16 cellular contexts compared by ENCODE assay signal in the genomic region with DNA sequence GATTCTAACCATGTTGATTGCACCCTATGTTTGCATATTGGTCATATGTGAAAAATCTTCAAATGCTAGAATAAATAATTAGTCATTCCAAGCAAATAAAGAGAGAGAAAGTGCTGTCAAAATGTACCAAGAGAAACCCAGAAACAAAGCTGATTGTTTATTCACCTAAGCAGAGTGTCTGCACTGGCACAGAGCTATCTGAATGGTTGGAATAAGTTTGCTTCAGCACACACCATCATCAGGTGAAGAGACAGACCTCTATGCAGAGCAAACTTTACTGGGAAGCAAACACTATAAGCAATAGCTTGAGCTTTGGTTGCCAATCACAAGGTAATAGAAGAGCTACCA. TPM values are rescaled to one million over a fixed set of nuclear protein-coding genes. Genes with fewer than 3 reads are reported as not detected.
DNase-seq lines count a peak whose midpoint lies in the region; ATAC-seq, FAIRE-seq and TF ChIP-seq lines count a peak whose summit lies in the region.
"Had no signal": no experiment of that assay in that cellular context is flagged by ENCODE, and none has a peak within 500 bp of the region (broad histone marks: within the 10 kb centered on the region; RNA-seq: fewer than 3 reads in every experiment).

No MANE protein-coding gene starts in this region.

- H3K36me3 ChIP-seq in K562 (ENCODE audit: control insufficient read depth, insufficient read depth, low read length) (no peaks in the 10 kb centered on the region), transverse colon (no peaks in the 10 kb centered on the region)
- H3K36me3 ChIP-seq: BLaER1 had no signal

- intact Hi-C loops in K562 (cut with micrococcal nuclease) = no loop called here
- intact Hi-C loops in transverse colon (cut with DNase I; ENCODE audit: low total_unique reads) = no loop called here

- no peaks in the 10 kb centered on the region for H3K9me1 ChIP-seq in K562 (ENCODE audit: control insufficient read depth, insufficient read depth, low read length)

- TF ChIP-seq EP300 in K562 (IDR thresholded peaks at IDR 0.05; ENCODE audit: low read length) (no peak), transverse colon (IDR thresholded peaks at IDR 0.05; ENCODE audit: low read depth) (no peak)

- CTCF ChIA-PET in K562 (lab: Yijun Ruan, JAX; ENCODE audit: low intra/inter-chr PET ratio) = no interaction called here

- no peak for TF ChIP-seq CTCF in K562 (IDR thresholded peaks at IDR 0.05 in 2 of 3, conservative IDR thresholded peaks at IDR 0.05 in 1 of 3; ENCODE audit: insufficient read depth in 2 of 3, low read depth in 1 of 3, low read length in 3 of 3)
- no peak for TF ChIP-seq CTCF in transverse colon (IDR thresholded peaks at IDR 0.05)

- FAIRE-seq in K562 (lab: Jason Lieb, UNC) = no peak

- no peaks in the 10 kb centered on the region for H3K9me3 ChIP-seq in K562 (replicated peaks; ENCODE audit: control insufficient read depth, insufficient read depth, low read depth, low read length)
- H3K9me3 ChIP-seq in transverse colon = no peaks in the 10 kb centered on the region
- H3K9me3 ChIP-seq: BLaER1 had no signal

- in situ Hi-C loops in K562 (cut with MboI) (no loop called here), transverse colon (cut with MboI; ENCODE audit: low pct_ligation_motif_present in 1 of 4, low pct_unique_long_range_greater_than_20kb in 1 of 4, low sequenced_read_pairs in 3 of 4) (loop anchor here in 1 of 4 donors (25.0 kb wide), 1 partner anchor 315 kb away; no protein-coding TSS in a partner anchor)

- TF ChIP-seq POLR2A in K562 (conservative IDR thresholded peaks at IDR 0.05) (no peak), transverse colon (IDR thresholded peaks at IDR 0.05) (no peak)

- no peak overlapping the region for H3K9ac ChIP-seq in K562 (ENCODE audit: insufficient read depth in 1 of 2, low read depth in 2 of 2, low read length in 2 of 2)
- H3K9ac ChIP-seq: BLaER1 had no signal

- BruUV-seq in K562 (replicated peaks; lab: Mats Ljungman, UMichigan) = no TSS peak

- ATAC-seq in K562 (peak; percentile 23; the same call in 1 of the 3 replicates), left lobe of liver (peak; percentile 80), HG03354 (IDR thresholded peaks at IDR 0.05; ENCODE audit: poor library complexity, severe bottlenecking, unreplicated experiment) (no peak), GM18511 (IDR thresholded peaks at IDR 0.05; ENCODE audit: unreplicated experiment) (no peak), GM19467 (IDR thresholded peaks at IDR 0.05; ENCODE audit: unreplicated experiment) (no peak)
- ATAC-seq: GM23338 had no signal

- H3K27ac ChIP-seq in K562 (ENCODE audit: extremely low read depth, low read depth, low read length) (no peak overlapping the region), transverse colon (peak overlapping the region in 3 of 4 donors; percentile 11 to 46 (median 43))
- H3K27ac ChIP-seq: BLaER1 had no signal

- H3K4me1 ChIP-seq in K562 (replicated peaks in 1 of 2; ENCODE audit: control insufficient read depth in 2 of 2, insufficient read depth in 2 of 2, low read length in 2 of 2) (no peaks in the 10 kb centered on the region), transverse colon (peaks cover 0 to 54% (median 31%) of the 10 kb centered on the region in 4 donors)
- H3K4me1 ChIP-seq: BLaER1 had no signal

- H2AFZ ChIP-seq in K562 (ENCODE audit: low read depth, low read length) = no peak overlapping the region
- H2AFZ ChIP-seq: GM23338 had no signal

- H3K4me3 ChIP-seq in K562 (no peak overlapping the region), transverse colon (no peak overlapping the region)
- H3K4me3 ChIP-seq: BLaER1, GM23338 had no signal

- POLR2A ChIA-PET in K562 (lab: Yijun Ruan, JAX) = no interaction called here

- no peaks in the 10 kb centered on the region for H3K79me2 ChIP-seq in K562 (ENCODE audit: control insufficient read depth, insufficient read depth, low read length)

- H3K27me3 ChIP-seq in K562 (ENCODE audit: control insufficient read depth in 2 of 2, insufficient read depth in 2 of 2, low read length in 2 of 2) (no peaks in the 10 kb centered on the region), transverse colon (no peaks in the 10 kb centered on the region)
- H3K27me3 ChIP-seq: BLaER1 had no signal

- H4K20me1 ChIP-seq in K562 (replicated peaks; ENCODE audit: control insufficient read depth, insufficient read depth, low read length) = no peaks in the 10 kb centered on the region
- H4K20me1 ChIP-seq: BLaER1 had no signal

- peak; percentile 69 for DNase-seq in HT-29 (ENCODE audit: low spot score)
- no peak for DNase-seq in K562 (ENCODE audit: extremely low read depth in 1 of 4, low spot score in 3 of 4)
- no peak for DNase-seq in left lobe of liver (ENCODE audit: low spot score)
- no peak for DNase-seq in transverse colon
- DNase-seq in islet precursor cell = no peak
- DNase-seq: HFFc6, MV-4-11, NCI-H1417 treated with DMSO at 0.1 percent for 48 hours, NCI-H2029 treated with DMSO at 0.1 percent for 48 hours had no signal

- H3K4me2 ChIP-seq in K562 (ENCODE audit: insufficient read depth, low read length) = no peak overlapping the region
- H3K4me2 ChIP-seq: BLaER1, GM23338 had no signal

- TF ChIP-seq RAD21 in K562 (CRISPR knock-in tag; conservative IDR thresholded peaks at IDR 0.05 in 1 of 2, IDR thresholded peaks at IDR 0.05 in 1 of 2) = no peak

TF ChIP-seq in K562, 482 proteins besides CTCF, POLR2A, EP300 and RAD21:
- TF ChIP-seq JUN (IDR thresholded peaks at IDR 0.05; ENCODE audit: borderline replicate concordance, low read depth, low read length) (no peak), JUN (CRISPR knock-in tag; IDR thresholded peaks at IDR 0.05; ENCODE audit: borderline replicate concordance) (no peak), NFXL1 (CRISPR knock-in tag; IDR thresholded peaks at IDR 0.05) (no peak), ZNF174 (CRISPR knock-in tag; IDR thresholded peaks at IDR 0.05) (no peak), ZNF134 (CRISPR knock-in tag; conservative IDR thresholded peaks at IDR 0.05) (no peak)
- TF ChIP-seq, protein P1, sequence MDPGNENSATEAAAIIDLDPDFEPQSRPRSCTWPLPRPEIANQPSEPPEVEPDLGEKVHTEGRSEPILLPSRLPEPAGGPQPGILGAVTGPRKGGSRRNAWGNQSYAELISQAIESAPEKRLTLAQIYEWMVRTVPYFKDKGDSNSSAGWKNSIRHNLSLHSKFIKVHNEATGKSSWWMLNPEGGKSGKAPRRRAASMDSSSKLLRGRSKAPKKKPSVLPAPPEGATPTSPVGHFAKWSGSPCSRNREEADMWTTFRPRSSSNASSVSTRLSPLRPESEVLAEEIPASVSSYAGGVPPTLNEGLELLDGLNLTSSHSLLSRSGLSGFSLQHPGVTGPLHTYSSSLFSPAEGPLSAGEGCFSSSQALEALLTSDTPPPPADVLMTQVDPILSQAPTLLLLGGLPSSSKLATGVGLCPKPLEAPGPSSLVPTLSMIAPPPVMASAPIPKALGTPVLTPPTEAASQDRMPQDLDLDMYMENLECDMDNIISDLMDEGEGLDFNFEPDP (CRISPR knock-in tag; IDR thresholded peaks at IDR 0.05) = no peak

RNA-seq across cellular contexts. Expression of a gene that starts 25.4 kb away (rescaled TPM):
- total RNA-seq in HT-29 (2014; rRNA removed; shearing (Covaris generic)) = 0.03 and 0.38 TPM in 2 replicates
- not detected in 2 replicates for total RNA-seq in K562 (2011; cell fraction: chromatin; rRNA removed; ENCODE audit: low replicate concordance)
- not detected in 2 replicates for total RNA-seq in K562 (2011; cell fraction: nucleolus; rRNA removed)
- total RNA-seq in K562 (2011; cell fraction: nucleoplasm; rRNA removed) = not detected in 2 replicates
- total RNA-seq in K562 (2014; rRNA removed) = not detected in 2 replicates
- total RNA-seq in K562 (2014; rRNA removed; fragmentation: Illumina TruSeq; extraction: Trizol) = not detected in 2 replicates
- not detected in 2 replicates for total RNA-seq in K562 (2015; rRNA removed; fragmentation: Illumina TruSeq; extraction: Trizol)
- not detected in 2 replicates for total RNA-seq in K562 (2021)
- polyA plus RNA-seq in K562 (2011; rRNA removed) = not detected in 2 replicates
- polyA plus RNA-seq in K562 (2011; cell fraction: cytosol; rRNA removed) = not detected in 2 replicates
- not detected in 2 replicates for polyA plus RNA-seq in K562 (2011; cell fraction: nucleus; rRNA removed)
- polyA plus RNA-seq in K562 (2012) = not detected in 2 replicates
- not detected in 2 replicates for polyA plus RNA-seq in K562 (2014; fragmentation: Illumina TruSeq; extraction: Trizol)
- not detected for polyA plus RNA-seq in K562 (2014; fragmentation: Nextera tagmentation; extraction: Ambion mirVana)
- not detected in 2 replicates for polyA plus RNA-seq in K562 (2014; rRNA removed)
- not detected in 2 replicates for polyA minus RNA-seq in K562 (2011; rRNA and poly(A)+ RNA removed)
- polyA minus RNA-seq in K562 (2011; cell fraction: cytosol; rRNA and poly(A)+ RNA removed) = not detected in 2 replicates
- not detected in 2 replicates for polyA minus RNA-seq in K562 (2011; cell fraction: nucleus; rRNA and poly(A)+ RNA removed)
- not detected for total RNA-seq in left lobe of liver
- total RNA-seq in transverse colon = not detected
- total RNA-seq: GM23338, HFFc6, LHCN-M2, SK-MEL-5 had no signal
- polyA plus RNA-seq: GM23338 had no signal

RNA-seq across cellular contexts. Expression of a gene that starts 45.5 kb away (rescaled TPM):
- 0.03 TPM in 1 of 2 replicates, not detected in the other for total RNA-seq in HT-29 (2014; rRNA removed; shearing (Covaris generic))
- 0.18 TPM in 1 of 2 replicates, not detected in the other for total RNA-seq in K562 (2011; cell fraction: chromatin; rRNA removed; ENCODE audit: low replicate concordance)
- total RNA-seq in K562 (2011; cell fraction: nucleolus; rRNA removed) = under 0.01 TPM in 1 of 2 replicates, not detected in the other
- total RNA-seq in K562 (2011; cell fraction: nucleoplasm; rRNA removed) = 0.07 TPM in 1 of 2 replicates, not detected in the other
- 0.05 and 0.08 TPM in 2 replicates for total RNA-seq in K562 (2014; rRNA removed)
- 0.11 and 0.13 TPM in 2 replicates for total RNA-seq in K562 (2014; rRNA removed; fragmentation: Illumina TruSeq; extraction: Trizol)
- total RNA-seq in K562 (2015; rRNA removed; fragmentation: Illumina TruSeq; extraction: Trizol) = 0.15 and 0.18 TPM in 2 replicates
- total RNA-seq in K562 (2021) = 0.07 and 0.18 TPM in 2 replicates
- 0.01 and 0.06 TPM in 2 replicates for polyA plus RNA-seq in K562 (2011; rRNA removed)
- 0.01 TPM in 1 of 2 replicates, not detected in the other for polyA plus RNA-seq in K562 (2011; cell fraction: cytosol; rRNA removed)
- not detected in 2 replicates for polyA plus RNA-seq in K562 (2011; cell fraction: nucleus; rRNA removed)
- 0.13 and 0.24 TPM in 2 replicates for polyA plus RNA-seq in K562 (2012)
- polyA plus RNA-seq in K562 (2014; fragmentation: Illumina TruSeq; extraction: Trizol) = 0.07 and 0.08 TPM in 2 replicates
- polyA plus RNA-seq in K562 (2014; fragmentation: Nextera tagmentation; extraction: Ambion mirVana) = under 1 TPM in 1 of 2 experiments, not detected in 1; 0.06 TPM
- 0.04 TPM in 2 replicates for polyA plus RNA-seq in K562 (2014; rRNA removed)
- 0.03 and 0.04 TPM in 2 replicates for polyA minus RNA-seq in K562 (2011; rRNA and poly(A)+ RNA removed)
- not detected in 2 replicates for polyA minus RNA-seq in K562 (2011; cell fraction: cytosol; rRNA and poly(A)+ RNA removed)
- under 0.01 TPM in 1 of 2 replicates, not detected in the other for polyA minus RNA-seq in K562 (2011; cell fraction: nucleus; rRNA and poly(A)+ RNA removed)
- not detected for total RNA-seq in left lobe of liver
- total RNA-seq in transverse colon = under 1 TPM in 1 of 4 donors, not detected in 3; under 0.01 TPM
- total RNA-seq: HFFc6, LHCN-M2 had no signal

Comparison
In these comparisons a context has a peak if more than half of its experiments do, and no peak if none do; other contexts are left out.
1. ATAC-seq: peak in K562 (single experiment) and left lobe of liver (single experiment); none in HG03354 (single experiment), GM18511 (single experiment) and GM19467 (single experiment).